22 cellular contexts compared by ENCODE assay signal in the genomic region with DNA sequence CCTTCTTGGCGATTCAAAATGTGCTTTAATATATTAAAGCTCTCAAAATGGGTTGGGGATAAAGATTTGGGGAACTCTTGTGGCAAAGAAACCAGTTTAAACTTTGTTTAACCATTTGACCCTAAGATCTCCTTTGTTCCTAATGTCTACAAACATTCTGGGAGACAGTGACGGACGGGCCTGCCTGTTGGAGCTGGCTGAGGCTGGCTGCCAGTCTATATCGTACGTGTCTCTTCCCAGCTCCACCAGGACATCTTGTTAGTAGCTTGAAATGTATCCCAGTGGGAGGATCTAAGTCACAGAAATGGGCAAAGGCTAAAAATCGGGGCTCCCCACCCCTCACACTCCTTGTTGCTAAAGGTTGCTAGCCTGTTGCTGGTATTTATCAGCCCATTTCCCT. TPM values are rescaled to one million over a fixed set of nuclear protein-coding genes. Genes with fewer than 3 reads are reported as not detected.
DNase-seq lines count a peak whose midpoint lies in the region; ATAC-seq and TF ChIP-seq lines count a peak whose summit lies in the region.
"Had no signal": no experiment of that assay in that cellular context is flagged by ENCODE, and none has a peak within 500 bp of the region (broad histone marks: within the 10 kb centered on the region; RNA-seq: fewer than 3 reads in every experiment).

No MANE protein-coding gene starts in this region.

- H2BK5ac ChIP-seq in trophoblast cell (ENCODE audit: low read depth, low read length, poor library complexity), result peak overlapping the region; percentile 55

- no peaks in the 10 kb centered on the region for H4K20me1 ChIP-seq in DOHH2 (ENCODE audit: control insufficient read depth, insufficient read depth, low read depth, low read length)

- H2BK120ac ChIP-seq in trophoblast cell (ENCODE audit: insufficient read depth, low read length, poor library complexity), result peak overlapping the region; percentile 35

- H3K79me1 ChIP-seq in trophoblast cell (ENCODE audit: low read length), result peaks cover 34% of the 10 kb centered on the region

- ATAC-seq in Panc1, result no peak
- ATAC-seq in esophagus mucosa, result peak; percentile 40
- ATAC-seq in HG02798 (IDR thresholded peaks at IDR 0.05; ENCODE audit: poor library complexity, unreplicated experiment), result no peak
- ATAC-seq in omental fat pad (ENCODE audit: low FRiP score), result no peak
- ATAC-seq: sciatic nerve; stimulated activated naive CD8-positive, alpha-beta T cell treated with anti-CD3 and anti-CD28 coated beads, Interleukin-15, amount 100 ng/mL, for 72 hours had no signal

- H3K23ac ChIP-seq in trophoblast cell (ENCODE audit: low read length), result no peak overlapping the region

- H3K79me2 ChIP-seq in DOHH2 (ENCODE audit: control insufficient read depth, low read length), result peaks cover 87% of the 10 kb centered on the region
- peaks cover 16% of the 10 kb centered on the region for H3K79me2 ChIP-seq in trophoblast cell (ENCODE audit: control insufficient read depth, insufficient read depth, low read length, poor library complexity)

- H3K27ac Mint-ChIP-seq in T-helper 2 cell treated with Interferon-gamma antibody and Interleukin-4, amounts not matched to agents 5 μg/mL and 100 μg/mL, for 36 hours, result no peak overlapping the region
- H3K27ac Mint-ChIP-seq: CD4-positive, alpha-beta T cell had no signal

- intact Hi-C loops in Panc1 (cut with micrococcal nuclease; ENCODE audit: unreplicated experiment), result no loop called here

- H3K4me3 Mint-ChIP-seq in T-helper 2 cell treated with Interferon-gamma antibody and Interleukin-4, amounts not matched to agents 5 μg/mL and 100 μg/mL, for 36 hours, result no peak overlapping the region
- H3K4me3 Mint-ChIP-seq: CD4-positive, alpha-beta T cell; stimulated activated naive CD8-positive, alpha-beta T cell treated with anti-CD3 and anti-CD28 coated beads, Interleukin-15, amount 100 ng/mL, for 72 hours had no signal

- H3K18ac ChIP-seq in trophoblast cell (ENCODE audit: low read length), result peak overlapping the region; percentile 28

- WGBS in trophoblast cell (ENCODE audit: extremely low coverage, insufficient coverage, insufficient read length), result no CpG with 5 or more reads among the region's 6 CpGs

- peaks cover 2% of the 10 kb centered on the region for H3K27me3 Mint-ChIP-seq in T-helper 2 cell treated with Interferon-gamma antibody and Interleukin-4, amounts not matched to agents 5 μg/mL and 100 μg/mL, for 36 hours (ENCODE audit: low read depth)

- H3K36me3 ChIP-seq in DOHH2 (ENCODE audit: control insufficient read depth, low read length) (peaks cover 47% of the 10 kb centered on the region), Panc1 (ENCODE audit: control insufficient read depth, insufficient read depth, low read length) (no peaks in the 10 kb centered on the region), trophoblast cell (ENCODE audit: control insufficient read depth in 1 of 2, insufficient read depth in 2 of 2, low read length in 2 of 2) (peaks cover 11 to 13% of the 10 kb centered on the region in 2 experiments)
- H3K36me3 ChIP-seq: uterus had no signal

- H3K4me2 ChIP-seq in DOHH2 (ENCODE audit: low read length) (peak overlapping the region; percentile 89), trophoblast cell (ENCODE audit: low read length) (no peak overlapping the region)

- TF ChIP-seq CTCF in DOHH2 (IDR thresholded peaks at IDR 0.05; ENCODE audit: low read depth, low read length, poor library complexity, severe bottlenecking) (no peak), Panc1 (IDR thresholded peaks at IDR 0.05) (no peak), omental fat pad (IDR thresholded peaks at IDR 0.05) (no peak)

- H2AK5ac ChIP-seq in trophoblast cell (ENCODE audit: low read length), result peak overlapping the region; percentile 67

- H3K36me3 Mint-ChIP-seq in T-helper 2 cell treated with Interferon-gamma antibody and Interleukin-4, amounts not matched to agents 5 μg/mL and 100 μg/mL, for 36 hours (ENCODE audit: low read depth), result no peaks in the 10 kb centered on the region

- no peak overlapping the region for H3K9ac ChIP-seq in trophoblast cell (ENCODE audit: low read length)

- peaks cover 11% of the 10 kb centered on the region for H3K4me1 Mint-ChIP-seq in T-helper 2 cell treated with Interferon-gamma antibody and Interleukin-4, amounts not matched to agents 5 μg/mL and 100 μg/mL, for 36 hours (ENCODE audit: low read depth)

- H3K27ac ChIP-seq in DOHH2 (ENCODE audit: low read depth, low read length) (peak overlapping the region; percentile 83), Panc1 (ENCODE audit: low read length) (peak overlapping the region; percentile 58; the same call in 1 of the 2 replicates), trophoblast cell (ENCODE audit: low read depth, low read length) (peak overlapping the region; percentile 95)

- peaks cover 70% of the 10 kb centered on the region for H3K4me1 ChIP-seq in DOHH2 (ENCODE audit: control insufficient read depth, low read length)
- H3K4me1 ChIP-seq in Panc1 (ENCODE audit: control insufficient read depth, insufficient read depth, low read length), result peaks cover 9% of the 10 kb centered on the region
- H3K4me1 ChIP-seq in trophoblast cell (ENCODE audit: control insufficient read depth in 1 of 2, insufficient read depth in 2 of 2, low read length in 2 of 2), result peaks cover 24 to 33% of the 10 kb centered on the region in 2 experiments

- BruUV-seq in Panc1 (replicated peaks; lab: Mats Ljungman, UMichigan), result no TSS peak

- POLR2A ChIA-PET in Panc1 (lab: Charles Lee), result no interaction called here

- peak overlapping the region; percentile 25 for H3K14ac ChIP-seq in trophoblast cell (ENCODE audit: low read length)

- H4K91ac ChIP-seq in trophoblast cell (ENCODE audit: low read depth, low read length), result peak overlapping the region; percentile 78

- no peaks in the 10 kb centered on the region for H3K9me3 Mint-ChIP-seq in T-helper 2 cell treated with Interferon-gamma antibody and Interleukin-4, amounts not matched to agents 5 μg/mL and 100 μg/mL, for 36 hours
- H3K9me3 Mint-ChIP-seq: CD4-positive, alpha-beta T cell; stimulated activated naive CD8-positive, alpha-beta T cell treated with anti-CD3 and anti-CD28 coated beads, Interleukin-15, amount 100 ng/mL, for 72 hours had no signal

- H3K9me3 ChIP-seq in DOHH2 (ENCODE audit: control insufficient read depth, insufficient read depth, low read length) (no peaks in the 10 kb centered on the region), Panc1 (ENCODE audit: control insufficient read depth, insufficient read depth, low read depth, low read length) (no peaks in the 10 kb centered on the region), trophoblast cell (ENCODE audit: insufficient read depth, low read depth, low read length) (no peaks in the 10 kb centered on the region)
- H3K9me3 ChIP-seq: uterus had no signal

- H3F3A ChIP-seq in DOHH2 (ENCODE audit: control insufficient read depth, insufficient read depth), result peaks cover 22% of the 10 kb centered on the region; the same call in 1 of the 2 replicates

- no peaks in the 10 kb centered on the region for H3K9me2 ChIP-seq in DOHH2 (replicated peaks; ENCODE audit: control insufficient read depth, low read length)

- H4K8ac ChIP-seq in trophoblast cell (ENCODE audit: low read depth, low read length), result peak overlapping the region; percentile 57

- no peak overlapping the region for H4K12ac ChIP-seq in trophoblast cell (ENCODE audit: low read depth, low read length)

- in situ Hi-C loops in Panc1 (cut with HindIII; ENCODE audit: low pct_unique_long_range_greater_than_20kb, low sequenced_read_pairs), result no loop called here

- H3K27me3 ChIP-seq in DOHH2 (ENCODE audit: control insufficient read depth, low read length) (no peaks in the 10 kb centered on the region), Panc1 (ENCODE audit: control insufficient read depth, insufficient read depth, low read length) (no peaks in the 10 kb centered on the region), trophoblast cell (ENCODE audit: insufficient read depth, low read length) (no peaks in the 10 kb centered on the region)
- H3K27me3 ChIP-seq: uterus had no signal

- peak overlapping the region; percentile 7 for H3K4ac ChIP-seq in trophoblast cell (ENCODE audit: low read depth, low read length)

- H2AFZ ChIP-seq in trophoblast cell (ENCODE audit: insufficient read depth, low read length, poor library complexity), result no peak overlapping the region

- DNase-seq in Panc1 (ENCODE audit: low read depth, low spot score), result no peak
- no peak for DNase-seq in trophoblast cell
- no peak for DNase-seq in T-helper 2 cell treated with Interferon-gamma antibody and Interleukin-4, amounts not matched to agents 5 μg/mL and 100 μg/mL, for 36 hours (ENCODE audit: low spot score)
- DNase-seq in SK-N-DZ (ENCODE audit: low spot score), result no peak
- no peak for DNase-seq in omental fat pad (ENCODE audit: low spot score)
- DNase-seq: activated CD4-positive, alpha-beta T cell treated with anti-CD3 and anti-CD28 coated beads for 4 hours; activated CD8-positive, alpha-beta memory T cell treated with anti-CD3 and anti-CD28 coated beads, Interleukin-2, amount 50 U/mL, for 4 hours; activated effector memory CD4-positive, alpha-beta T cell treated with Interleukin-2 at 50 U/mL for 16 hours; CD4-positive, alpha-beta T cell; central memory CD4-positive, alpha-beta T cell; DMS53; effector CD8-positive, alpha-beta T cell; mammary epithelial cell; MV-4-11; NCI-H2029; NCI-H510A treated with DMSO at 0.1 percent for 48 hours; stimulated activated naive CD8-positive, alpha-beta T cell treated with anti-CD3 and anti-CD28 coated beads, Interleukin-15, amount 100 ng/mL, for 72 hours; uterus had no signal

- no peak overlapping the region for H3K4me3 ChIP-seq in DOHH2 (ENCODE audit: low read length)
- H3K4me3 ChIP-seq in Panc1 (ENCODE audit: low read depth in 2 of 2, low read length in 2 of 2), result no peak overlapping the region
- no peak overlapping the region for H3K4me3 ChIP-seq in trophoblast cell (ENCODE audit: low read depth, low read length)
- H3K4me3 ChIP-seq: uterus had no signal

- CTCF ChIA-PET in Panc1 (lab: Charles Lee), result no interaction called here

- H2BK12ac ChIP-seq in trophoblast cell (ENCODE audit: low read length), result peak overlapping the region; percentile 61

RNA-seq across cellular contexts. Expression of gene ZNF532, which starts 30.7 kb away (rescaled TPM):
- total RNA-seq in Panc1 (2021; ENCODE audit: unreplicated experiment) (49.8 TPM), esophagus mucosa (28.3 TPM), omental fat pad (10 to 100 TPM; 41.7 to 73.6 (median 53.3) TPM)
- 33.3 TPM for polyA plus RNA-seq in Panc1 (2012; ENCODE audit: insufficient read length)
- 95.4 and 96.7 TPM in 2 replicates for polyA plus RNA-seq in trophoblast cell (2013)
- polyA plus RNA-seq in SK-N-DZ (2014; cell fraction: cytosol; rRNA removed), result 42.6 and 65.6 TPM in 2 replicates
- 43.0 and 70.1 TPM in 2 replicates for polyA plus RNA-seq in SK-N-DZ (2014; cell fraction: nucleus; rRNA removed)
